In the genomic region with DNA sequence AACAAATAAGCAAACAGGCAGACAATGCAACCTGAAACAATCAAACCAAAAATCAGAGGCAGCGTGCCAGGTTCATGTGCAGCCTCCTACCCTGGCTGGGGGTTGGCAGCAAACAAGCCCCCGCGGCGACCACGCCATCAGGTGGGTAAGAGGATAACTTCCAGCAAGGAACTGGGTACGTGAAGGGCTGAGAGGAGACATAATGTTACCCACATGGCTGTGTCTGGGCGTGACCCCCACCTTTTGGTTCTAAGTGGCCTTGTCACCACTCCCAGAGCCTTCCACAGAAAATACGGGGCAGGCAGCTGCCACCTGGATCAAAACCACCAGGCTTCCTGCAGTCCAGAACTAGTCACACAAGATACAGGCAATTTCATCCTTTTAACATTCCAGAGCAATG, we compare ENCODE assay signal across 28 cellular contexts.
"Had no signal": no experiment of that assay in that cellular context is flagged by ENCODE, and none has a peak within 500 bp of the region (broad histone marks: within the 10 kb centered on the region; RNA-seq: fewer than 3 reads in every experiment).

No MANE protein-coding gene starts in this region.

- H3K27me3 ChIP-seq: esophagus squamous epithelium, right atrium auricular region, testis, tibial artery, uterus had no signal

- H3K4me1 ChIP-seq: esophagus squamous epithelium, parathyroid adenoma, prostate gland, right atrium auricular region, testis, tibial artery, uterus had no signal

- H3K36me3 Mint-ChIP-seq: memory B cell; mesothelial cell of epicardium; naive B cell; natural killer cell treated with Interleukin-12 subunit alpha and Interleukin-12 subunit beta and Interleukin-15 and Interleukin-18, amount 100 ng/mL, for 72 hours; stimulated activated naive B cell treated with anti-CD40 and anti-IgM and Interleukin-4, amounts not matched to agents 10 μg/mL and 1 μg/mL and 100 μg/mL, for 72 hours; type B pancreatic cell had no signal

- H3K9me3 Mint-ChIP-seq: central memory CD8-positive, alpha-beta T cell; mesothelial cell of epicardium; natural killer cell treated with Interleukin-12 subunit alpha and Interleukin-12 subunit beta and Interleukin-15 and Interleukin-18, amount 100 ng/mL, for 72 hours; neural crest cell; stimulated activated naive B cell treated with anti-CD40 and anti-IgM and Interleukin-4, amounts not matched to agents 10 μg/mL and 1 μg/mL and 100 μg/mL, for 72 hours; stimulated activated naive CD8-positive, alpha-beta T cell treated with anti-CD3 and anti-CD28 coated beads, Interleukin-15, Interleukin-2, amounts not matched to agents 100 ng/mL and 50 ng/mL, for 24 hours; type B pancreatic cell had no signal

- H3K9ac ChIP-seq: parathyroid adenoma had no signal

- H3K9me3 ChIP-seq: esophagus squamous epithelium, mucosa of descending colon, prostate gland, right atrium auricular region, testis, tibial artery, uterus had no signal

- H3K27ac Mint-ChIP-seq: memory B cell; mesothelial cell of epicardium; naive B cell; natural killer cell treated with Interleukin-12 subunit alpha and Interleukin-12 subunit beta and Interleukin-15 and Interleukin-18, amount 100 ng/mL, for 72 hours; stimulated activated naive CD8-positive, alpha-beta T cell treated with anti-CD3 and anti-CD28 coated beads, Interleukin-15, Interleukin-2, amounts not matched to agents 100 ng/mL and 50 ng/mL, for 24 hours; type B pancreatic cell had no signal

- ATAC-seq: left ventricle myocardium superior; mucosa of descending colon; natural killer cell treated with Interleukin-12 subunit alpha and Interleukin-12 subunit beta and Interleukin-15 and Interleukin-18, amount 100 ng/mL, for 72 hours; stimulated activated naive B cell treated with anti-CD40 and anti-IgM and Interleukin-4, amounts not matched to agents 10 μg/mL and 1 μg/mL and 100 μg/mL, for 72 hours had no signal

- H3K36me3 ChIP-seq: esophagus squamous epithelium, prostate gland, right atrium auricular region, tibial artery, uterus had no signal

- H3K4me3 Mint-ChIP-seq: central memory CD8-positive, alpha-beta T cell; memory B cell; mesothelial cell of epicardium; naive B cell; natural killer cell treated with Interleukin-12 subunit alpha and Interleukin-12 subunit beta and Interleukin-15 and Interleukin-18, amount 100 ng/mL, for 72 hours; neural crest cell; stimulated activated naive B cell treated with anti-CD40 and anti-IgM and Interleukin-4, amounts not matched to agents 10 μg/mL and 1 μg/mL and 100 μg/mL, for 72 hours; stimulated activated naive CD8-positive, alpha-beta T cell treated with anti-CD3 and anti-CD28 coated beads, Interleukin-15, Interleukin-2, amounts not matched to agents 100 ng/mL and 50 ng/mL, for 24 hours; type B pancreatic cell had no signal

- H3K4me3 ChIP-seq: coronary artery, esophagus squamous epithelium, lung, mucosa of descending colon, prostate gland, right atrium auricular region, testis, tibial artery, uterus had no signal

- H3K27ac ChIP-seq: coronary artery, esophagus squamous epithelium, parathyroid adenoma, prostate gland, right atrium auricular region, testis, tibial artery, uterus had no signal

- H3K4me1 Mint-ChIP-seq: central memory CD8-positive, alpha-beta T cell; memory B cell; mesothelial cell of epicardium; naive B cell; neural crest cell; stimulated activated naive B cell treated with anti-CD40 and anti-IgM and Interleukin-4, amounts not matched to agents 10 μg/mL and 1 μg/mL and 100 μg/mL, for 72 hours had no signal

- DNase-seq: dermis blood vessel endothelial cell; effector memory CD4-positive, alpha-beta T cell; erythroblast; esophagus squamous epithelium; foreskin melanocyte; hypothalamus; left ventricle myocardium superior; mucosa of descending colon; naive B cell; small intestine; stimulated activated CD4-positive, alpha-beta T cell treated with anti-CD3 and anti-CD28 coated beads, Interleukin-15, amount 100 ng/mL, for 24 hours; stimulated activated CD4-positive, alpha-beta T cell treated with anti-CD3 and anti-CD28 coated beads, Interleukin-2, amount 100 ng/mL, for 48 hours; stimulated activated naive B cell treated with anti-CD40 and anti-IgM and Interleukin-4, amounts not matched to agents 10 μg/mL and 1 μg/mL and 100 μg/mL, for 72 hours; testis; uterus had no signal
